Comparison of ENCODE assay signal across 8 cellular contexts in the genomic region with DNA sequence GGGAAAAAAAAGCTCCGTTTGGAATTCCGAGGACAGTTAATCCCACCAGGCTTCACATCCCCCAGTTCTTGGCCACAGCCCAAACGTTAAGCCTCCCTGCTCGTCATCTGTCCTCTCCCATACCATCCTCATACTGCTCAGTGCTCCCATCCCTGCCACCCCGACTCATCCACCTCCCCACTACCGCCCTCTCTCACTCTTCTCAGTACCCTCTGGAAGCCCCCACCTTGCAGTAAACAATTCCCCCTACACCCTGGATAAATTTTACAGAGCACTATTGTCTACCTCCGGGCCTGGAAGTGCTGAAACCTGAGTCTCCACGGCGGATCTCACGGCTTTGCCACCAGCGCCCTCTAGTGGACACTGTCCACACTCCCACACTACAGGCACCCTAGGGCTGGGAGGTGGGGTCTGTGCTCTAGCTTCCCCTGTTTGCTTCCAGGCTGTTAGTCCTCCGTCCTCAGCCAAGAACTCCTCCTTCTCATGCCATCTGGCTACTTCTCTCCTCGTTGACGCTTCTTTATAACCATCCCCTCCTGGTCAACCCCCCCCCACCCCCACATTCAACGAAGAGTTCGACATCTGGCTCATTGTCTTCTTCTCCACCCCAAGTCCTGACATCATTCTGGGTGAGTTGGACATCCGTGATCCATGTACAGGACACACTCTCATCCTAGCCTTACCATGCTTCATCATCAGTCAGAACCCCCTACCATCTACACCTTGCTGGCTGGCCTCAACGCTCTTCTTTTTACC. TPM values are rescaled to one million over a fixed set of nuclear protein-coding genes. Genes with fewer than 3 reads are reported as not detected.
DNase-seq lines count a peak whose midpoint lies in the region; ATAC-seq and FAIRE-seq lines count a peak whose summit lies in the region.

No MANE protein-coding gene starts in this region.

- H3K27ac ChIP-seq in SK-N-MC: no peak overlapping the region

- H3K27ac Mint-ChIP-seq in activated naive CD4-positive, alpha-beta T cell treated with anti-CD3 and anti-CD28 coated beads, Interleukin-2, amount 10 ng/mL, durations not matched to agents 7 days and 5 days: no peak overlapping the region

- peak; percentile 72 for ATAC-seq in GM21737 (IDR thresholded peaks at IDR 0.05; ENCODE audit: unreplicated experiment)
- peak; percentile 91 for ATAC-seq in Right ventricle myocardium superior (ENCODE audit: poor library complexity)

- H3K4me1 Mint-ChIP-seq in activated naive CD4-positive, alpha-beta T cell treated with anti-CD3 and anti-CD28 coated beads, Interleukin-2, amount 10 ng/mL, durations not matched to agents 7 days and 5 days: no peaks in the 10 kb centered on the region

- H3K27me3 Mint-ChIP-seq in activated naive CD4-positive, alpha-beta T cell treated with anti-CD3 and anti-CD28 coated beads, Interleukin-2, amount 10 ng/mL, durations not matched to agents 7 days and 5 days: peaks cover 4% of the 10 kb centered on the region

- H3K9me3 ChIP-seq in SK-N-MC (ENCODE audit: low read depth, low read length): no peaks in the 10 kb centered on the region

- H3K36me3 Mint-ChIP-seq in activated naive CD4-positive, alpha-beta T cell treated with anti-CD3 and anti-CD28 coated beads, Interleukin-2, amount 10 ng/mL, durations not matched to agents 7 days and 5 days: no peaks in the 10 kb centered on the region

- no peak overlapping the region for H3K4me3 Mint-ChIP-seq in activated naive CD4-positive, alpha-beta T cell treated with anti-CD3 and anti-CD28 coated beads, Interleukin-2, amount 10 ng/mL, durations not matched to agents 7 days and 5 days

- H3K9ac ChIP-seq in SK-N-MC (ENCODE audit: insufficient read length): no peak overlapping the region

- CTCF ChIA-PET in activated naive CD4-positive, alpha-beta T cell treated with anti-CD3 and anti-CD28 coated beads, Interleukin-2, amount 10 ng/mL, durations not matched to agents 7 days and 5 days (lab: Charles Lee): interaction anchor here (0.5 to 25.3 kb wide), 5 partner anchors 10 to 1704 kb away, joined by 3 to 409 read pairs (median 8); no protein-coding TSS in a partner anchor

- FAIRE-seq in urothelium cell line (lab: Jason Lieb, UNC): no peak

- H3K36me3 ChIP-seq in SK-N-MC (ENCODE audit: insufficient read depth, low read length): no peaks in the 10 kb centered on the region

- peak overlapping the region; percentile 60; the same call in 1 of the 2 replicates for H3K4me3 ChIP-seq in SK-N-MC

- no peaks in the 10 kb centered on the region for H3K9me3 Mint-ChIP-seq in activated naive CD4-positive, alpha-beta T cell treated with anti-CD3 and anti-CD28 coated beads, Interleukin-2, amount 10 ng/mL, durations not matched to agents 7 days and 5 days

- intact Hi-C loops in Right ventricle myocardium superior (cut with DNase I) (no loop called here), posterior vena cava (cut with DNase I) (loop anchor here (5.0 to 10.0 kb wide), 3 partner anchors 98 to 258 kb away; a partner anchor contains a TSS)

- peak; percentile 58 for DNase-seq in DMS79 treated with DMSO at 0.1 percent for 48 hours (lab: John Stamatoyannopoulos, UW)
- peak; percentile 72 for DNase-seq in M059J (ENCODE audit: low read depth)
- DNase-seq in SK-N-MC (ENCODE audit: low read depth, low spot score): no peak
- peak; percentile 74 for DNase-seq in activated naive CD4-positive, alpha-beta T cell treated with anti-CD3 and anti-CD28 coated beads, Interleukin-2, amount 10 ng/mL, durations not matched to agents 7 days and 5 days
- peak; percentile 64 for DNase-seq in Right ventricle myocardium superior
- peak; percentile 87 for DNase-seq in posterior vena cava (ENCODE audit: low spot score)
- DNase-seq in urothelium cell line (ENCODE audit: low spot score): peak; percentile 47

RNA-seq across cellular contexts. Expression of a gene that starts 54.5 kb away (rescaled TPM):
- total RNA-seq in M059J (2014; rRNA removed; shearing (Covaris generic)): 0.02 and 0.12 TPM in 2 replicates
- total RNA-seq in Right ventricle myocardium superior (0.35 TPM), posterior vena cava (under 1 TPM; 0.19 to 0.28 TPM)
